ENCODE assay signal across 18 cellular contexts in the genomic region with DNA sequence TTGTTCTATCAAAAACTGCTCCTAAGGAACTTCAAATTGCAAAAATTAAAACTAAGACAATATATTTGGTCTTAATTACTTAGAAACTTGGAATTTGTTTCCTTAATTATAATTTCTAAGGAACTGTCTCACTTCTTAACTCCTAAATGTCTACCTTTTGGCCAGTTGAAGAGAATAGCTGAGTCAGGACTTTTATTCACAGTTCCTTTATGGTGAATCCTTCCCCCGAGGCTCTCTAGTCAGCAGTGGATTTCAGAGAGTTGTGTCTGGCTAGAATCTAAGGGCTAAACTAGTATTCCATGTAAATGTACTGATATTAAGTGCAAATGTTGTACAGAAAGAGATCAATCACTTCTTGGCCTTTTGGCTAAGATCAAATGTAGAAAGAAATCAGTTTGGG.
"Had no signal": no experiment of that assay in that cellular context is flagged by ENCODE, and none has a peak within 500 bp of the region (broad histone marks: within the 10 kb centered on the region; RNA-seq: fewer than 3 reads in every experiment).

No MANE protein-coding gene starts in this region.

- H3K9me3 ChIP-seq: body of pancreas, esophagus squamous epithelium, sigmoid colon, spleen had no signal

- DNase-seq: activated CD4-positive, alpha-beta T cell treated with anti-CD3 and anti-CD28 coated beads for 36 hours; activated CD4-positive, alpha-beta T cell treated with anti-CD3 and anti-CD28 coated beads, Interleukin-2, amount 50 U/mL, for 48 hours; activated gamma-delta T cell; activated naive CD8-positive, alpha-beta T cell treated with anti-CD3 and anti-CD28 coated beads for 36 hours; amygdala; body of pancreas; central memory CD4-positive, alpha-beta T cell; esophagus squamous epithelium; mesendoderm; sigmoid colon; spleen; stimulated activated CD8-positive, alpha-beta memory T cell treated with anti-CD3 and anti-CD28 coated beads, Interleukin-4, amount 100 ng/mL, for 48 hours; stimulated activated naive CD4-positive, alpha-beta T cell; WERI-Rb-1 had no signal

- H3K27ac ChIP-seq: body of pancreas, coronary artery, esophagus squamous epithelium, parathyroid adenoma, sigmoid colon, spleen, WERI-Rb-1 had no signal

- H2AFZ ChIP-seq: parathyroid adenoma had no signal

- H3K27me3 Mint-ChIP-seq: activated CD4-positive, alpha-beta T cell treated with anti-CD3 and anti-CD28 coated beads for 36 hours; activated naive CD8-positive, alpha-beta T cell treated with anti-CD3 and anti-CD28 coated beads for 36 hours had no signal

- H3K36me3 ChIP-seq: esophagus squamous epithelium, sigmoid colon, spleen, WERI-Rb-1 had no signal

- H3K79me2 ChIP-seq: parathyroid adenoma had no signal

- H3K36me3 Mint-ChIP-seq: natural killer cell treated with Interleukin-12 subunit alpha and Interleukin-12 subunit beta and Interleukin-15 and Interleukin-18, amount 100 ng/mL, for 72 hours had no signal

- H3K4me3 Mint-ChIP-seq: activated CD4-positive, alpha-beta T cell treated with anti-CD3 and anti-CD28 coated beads for 36 hours; activated naive CD8-positive, alpha-beta T cell treated with anti-CD3 and anti-CD28 coated beads for 36 hours; natural killer cell treated with Interleukin-12 subunit alpha and Interleukin-12 subunit beta and Interleukin-15 and Interleukin-18, amount 100 ng/mL, for 72 hours had no signal

- H3K9ac ChIP-seq: parathyroid adenoma had no signal

- H3K4me3 ChIP-seq: body of pancreas, coronary artery, esophagus squamous epithelium, sigmoid colon, spleen had no signal

- H3K9me3 Mint-ChIP-seq: activated naive CD8-positive, alpha-beta T cell treated with anti-CD3 and anti-CD28 coated beads for 36 hours; natural killer cell treated with Interleukin-12 subunit alpha and Interleukin-12 subunit beta and Interleukin-15 and Interleukin-18, amount 100 ng/mL, for 72 hours had no signal

- ATAC-seq: activated CD4-positive, alpha-beta T cell treated with anti-CD3 and anti-CD28 coated beads for 36 hours; body of pancreas; natural killer cell treated with Interleukin-12 subunit alpha and Interleukin-12 subunit beta and Interleukin-15 and Interleukin-18, amount 100 ng/mL, for 72 hours had no signal

- H3K27me3 ChIP-seq: body of pancreas, esophagus squamous epithelium, sigmoid colon, spleen had no signal

- H3K27ac Mint-ChIP-seq: activated CD4-positive, alpha-beta T cell treated with anti-CD3 and anti-CD28 coated beads for 36 hours; activated naive CD8-positive, alpha-beta T cell treated with anti-CD3 and anti-CD28 coated beads for 36 hours; natural killer cell treated with Interleukin-12 subunit alpha and Interleukin-12 subunit beta and Interleukin-15 and Interleukin-18, amount 100 ng/mL, for 72 hours had no signal

- H3K4me1 ChIP-seq: body of pancreas, esophagus squamous epithelium, parathyroid adenoma, sigmoid colon, spleen had no signal

- FAIRE-seq: endometrium had no signal
